Comparison of ENCODE assay signal across 1 cellular context in genomic region chr4:53920883-53921282, GRCh38.
TF ChIP-seq lines count a peak whose summit lies in the region.

No MANE protein-coding gene starts in this region.

TF ChIP-seq in K562, 482 proteins besides CTCF, POLR2A, EP300 and RAD21 (continued from another document):
- no peak for TF ChIP-seq ZFP91 (CRISPR knock-in tag; IDR thresholded peaks at IDR 0.05)
- no peak for TF ChIP-seq HINFP (tag; conservative IDR thresholded peaks at IDR 0.05; ENCODE audit: low read depth)
- TF ChIP-seq ZFP36 (IDR thresholded peaks at IDR 0.05; ENCODE audit: low read depth, low read length, partially characterized antibody) = peak; percentile 52
- TF ChIP-seq RBM25 (IDR thresholded peaks at IDR 0.05; ENCODE audit: low read depth, low read length, severe bottlenecking) = peak; percentile 65
- TF ChIP-seq SRSF3 (IDR thresholded peaks at IDR 0.05; ENCODE audit: insufficient read depth, low read length) = no peak
- TF ChIP-seq MYC (IDR thresholded peaks at IDR 0.05; ENCODE audit: low read depth, low read length) = no peak
- no peak for TF ChIP-seq MYC (CRISPR knock-in tag; IDR thresholded peaks at IDR 0.05; ENCODE audit: borderline replicate concordance, low read depth)
- TF ChIP-seq, protein P1, sequence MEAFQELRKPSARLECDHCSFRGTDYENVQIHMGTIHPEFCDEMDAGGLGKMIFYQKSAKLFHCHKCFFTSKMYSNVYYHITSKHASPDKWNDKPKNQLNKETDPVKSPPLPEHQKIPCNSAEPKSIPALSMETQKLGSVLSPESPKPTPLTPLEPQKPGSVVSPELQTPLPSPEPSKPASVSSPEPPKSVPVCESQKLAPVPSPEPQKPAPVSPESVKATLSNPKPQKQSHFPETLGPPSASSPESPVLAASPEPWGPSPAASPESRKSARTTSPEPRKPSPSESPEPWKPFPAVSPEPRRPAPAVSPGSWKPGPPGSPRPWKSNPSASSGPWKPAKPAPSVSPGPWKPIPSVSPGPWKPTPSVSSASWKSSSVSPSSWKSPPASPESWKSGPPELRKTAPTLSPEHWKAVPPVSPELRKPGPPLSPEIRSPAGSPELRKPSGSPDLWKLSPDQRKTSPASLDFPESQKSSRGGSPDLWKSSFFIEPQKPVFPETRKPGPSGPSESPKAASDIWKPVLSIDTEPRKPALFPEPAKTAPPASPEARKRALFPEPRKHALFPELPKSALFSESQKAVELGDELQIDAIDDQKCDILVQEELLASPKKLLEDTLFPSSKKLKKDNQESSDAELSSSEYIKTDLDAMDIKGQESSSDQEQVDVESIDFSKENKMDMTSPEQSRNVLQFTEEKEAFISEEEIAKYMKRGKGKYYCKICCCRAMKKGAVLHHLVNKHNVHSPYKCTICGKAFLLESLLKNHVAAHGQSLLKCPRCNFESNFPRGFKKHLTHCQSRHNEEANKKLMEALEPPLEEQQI (IDR thresholded peaks at IDR 0.05) = no peak
